ENCODE assay signal across 21 cellular contexts in genomic region chr4:138329506-138330070, GRCh38.
"Had no signal": no experiment of that assay in that cellular context is flagged by ENCODE, and none has a peak within 500 bp of the region (broad histone marks: within the 10 kb centered on the region; RNA-seq: fewer than 3 reads in every experiment).

No MANE protein-coding gene starts in this region.

- H3K9me3 Mint-ChIP-seq: activated CD8-positive, alpha-beta T cell treated with anti-CD3 and anti-CD28 coated beads for 36 hours; activated naive CD8-positive, alpha-beta T cell treated with anti-CD3 and anti-CD28 coated beads, Interleukin-2, amount 10 ng/mL, durations not matched to agents 7 days and 5 days; T-helper 2 cell treated with Interferon-gamma antibody and Interleukin-4, amounts not matched to agents 5 μg/mL and 100 μg/mL, for 36 hours had no signal

- H3K4me3 Mint-ChIP-seq: activated CD8-positive, alpha-beta T cell treated with anti-CD3 and anti-CD28 coated beads for 36 hours; activated naive CD8-positive, alpha-beta T cell treated with anti-CD3 and anti-CD28 coated beads, Interleukin-2, amount 10 ng/mL, durations not matched to agents 7 days and 5 days; activated T-helper 17 cell treated with anti-CD3 and anti-CD28 coated beads, Interleukin-2, amount 50 U/mL, for 72 hours; brain; central memory CD8-positive, alpha-beta T cell; stimulated activated memory B cell treated with anti-CD40 and anti-IgM and Interleukin-4, amounts not matched to agents 10 μg/mL and 1 μg/mL and 100 μg/mL, for 72 hours; T-helper 2 cell treated with Interferon-gamma antibody and Interleukin-4, amounts not matched to agents 5 μg/mL and 100 μg/mL, for 36 hours had no signal

- H3K4me1 ChIP-seq: gastrocnemius medialis, parathyroid adenoma, spleen had no signal

- H3K36me3 ChIP-seq: gastrocnemius medialis, left ventricle myocardium inferior, spleen had no signal

- H3K79me2 ChIP-seq: parathyroid adenoma had no signal

- FAIRE-seq: TTC549 had no signal

- H2AFZ ChIP-seq: parathyroid adenoma had no signal

- H3K9me3 ChIP-seq: gastrocnemius medialis, left ventricle myocardium inferior had no signal

- ATAC-seq: activated CD8-positive, alpha-beta T cell treated with anti-CD3 and anti-CD28 coated beads for 36 hours; activated T-helper 17 cell treated with anti-CD3 and anti-CD28 coated beads, Interleukin-2, amount 50 U/mL, for 72 hours; esophagus mucosa; gastrocnemius medialis; stimulated activated memory B cell treated with anti-CD40 and anti-IgM and Interleukin-4, amounts not matched to agents 10 μg/mL and 1 μg/mL and 100 μg/mL, for 72 hours had no signal

- H3K27ac ChIP-seq: coronary artery, gastrocnemius medialis, left ventricle myocardium inferior, parathyroid adenoma, spleen had no signal

- H3K27ac Mint-ChIP-seq: activated CD8-positive, alpha-beta T cell treated with anti-CD3 and anti-CD28 coated beads for 36 hours; activated naive CD8-positive, alpha-beta T cell treated with anti-CD3 and anti-CD28 coated beads, Interleukin-2, amount 10 ng/mL, durations not matched to agents 7 days and 5 days; activated T-helper 17 cell treated with anti-CD3 and anti-CD28 coated beads, Interleukin-2, amount 50 U/mL, for 72 hours; brain; stimulated activated memory B cell treated with anti-CD40 and anti-IgM and Interleukin-4, amounts not matched to agents 10 μg/mL and 1 μg/mL and 100 μg/mL, for 72 hours; T-helper 2 cell treated with Interferon-gamma antibody and Interleukin-4, amounts not matched to agents 5 μg/mL and 100 μg/mL, for 36 hours had no signal

- H3K27me3 ChIP-seq: gastrocnemius medialis, spleen had no signal

- H3K36me3 Mint-ChIP-seq: activated naive CD8-positive, alpha-beta T cell treated with anti-CD3 and anti-CD28 coated beads, Interleukin-2, amount 10 ng/mL, durations not matched to agents 7 days and 5 days; brain; stimulated activated memory B cell treated with anti-CD40 and anti-IgM and Interleukin-4, amounts not matched to agents 10 μg/mL and 1 μg/mL and 100 μg/mL, for 72 hours had no signal

- H3K9ac ChIP-seq: parathyroid adenoma had no signal

- H3K4me3 ChIP-seq: coronary artery, gastrocnemius medialis, left ventricle myocardium inferior, spleen had no signal

- H3K4me1 Mint-ChIP-seq: activated T-helper 17 cell treated with anti-CD3 and anti-CD28 coated beads, Interleukin-2, amount 50 U/mL, for 72 hours; brain; central memory CD8-positive, alpha-beta T cell had no signal

- DNase-seq: activated CD4-positive, alpha-beta T cell treated with anti-CD3 and anti-CD28 coated beads for 48 hours; activated CD4-positive, CD25-positive, alpha-beta regulatory T cell; activated CD8-positive, alpha-beta T cell treated with anti-CD3 and anti-CD28 coated beads for 36 hours; activated naive CD4-positive, alpha-beta T cell treated with Interleukin-2 at 50 U/mL for 16 hours; activated naive CD8-positive, alpha-beta T cell treated with anti-CD3 and anti-CD28 coated beads, Interleukin-2, amount 10 ng/mL, durations not matched to agents 7 days and 5 days; activated T-cell treated with anti-CD3 and anti-CD28 coated beads, Interleukin-2, amount 50 U/mL, for 1 hour; gastrocnemius medialis; head of caudate nucleus; left ventricle myocardium inferior; mammary epithelial cell; spleen; stimulated activated CD4-positive, alpha-beta T cell treated with anti-CD3 and anti-CD28 coated beads, Interleukin-4, amount 100 ng/mL, for 4 hours had no signal

- H3K27me3 Mint-ChIP-seq: activated CD8-positive, alpha-beta T cell treated with anti-CD3 and anti-CD28 coated beads for 36 hours; activated T-helper 17 cell treated with anti-CD3 and anti-CD28 coated beads, Interleukin-2, amount 50 U/mL, for 72 hours; brain; central memory CD8-positive, alpha-beta T cell had no signal
